ENCODE assay signal across 31 cellular contexts in genomic region chr4:189096108-189096507, GRCh38.
"Had no signal": no experiment of that assay in that cellular context is flagged by ENCODE, and none has a peak within 500 bp of the region (broad histone marks: within the 10 kb centered on the region; RNA-seq: fewer than 3 reads in every experiment).

No MANE protein-coding gene starts in this region.

- H3K4me2 ChIP-seq: smooth muscle cell had no signal

- FAIRE-seq: urothelium cell line had no signal

- DNase-seq: naive thymus-derived CD8-positive, alpha-beta T cell; nephron progenitor cell; occipital lobe; ovary; psoas muscle; right lobe of liver; spleen; stimulated activated CD4-positive, alpha-beta T cell treated with anti-CD3 and anti-CD28 coated beads, Interleukin-12 subunit alpha, Interleukin-12 subunit beta, amount 100 ng/mL, for 4 hours; stimulated activated CD4-positive, alpha-beta T cell treated with anti-CD3 and anti-CD28 coated beads, Interleukin-1b, Interleukin-23, amount 100 ng/mL, for 48 hours; stimulated activated CD4-positive, alpha-beta T cell treated with anti-CD3 and anti-CD28 coated beads, Interleukin-4, amount 100 ng/mL, for 1 hour; stimulated activated CD4-positive, alpha-beta T cell treated with anti-CD3 and anti-CD28 coated beads, Interleukin-4, amount 100 ng/mL, for 4 hours; stimulated activated CD8-positive, alpha-beta memory T cell treated with anti-CD3 and anti-CD28 coated beads, Interleukin-4, amount 100 ng/mL, for 48 hours; stimulated activated naive CD4-positive, alpha-beta T cell; stimulated activated naive CD8-positive, alpha-beta T cell treated with anti-CD3 and anti-CD28 coated beads, Interleukin-15, amount 100 ng/mL, for 72 hours; stimulated activated naive CD8-positive, alpha-beta T cell treated with anti-CD3 and anti-CD28 coated beads, Interleukin-15, Interleukin-2, amounts not matched to agents 100 U/mL and 50 U/mL, for 24 hours; substantia nigra; thyroid gland had no signal

- H3K4me1 Mint-ChIP-seq: naive thymus-derived CD8-positive, alpha-beta T cell; neural crest cell; stimulated activated memory B cell treated with anti-CD40 and anti-IgM and Interleukin-4, amounts not matched to agents 10 μg/mL and 1 μg/mL and 100 μg/mL, for 72 hours; stimulated activated naive CD8-positive, alpha-beta T cell treated with anti-CD3 and anti-CD28 coated beads, Interleukin-15, amount 100 ng/mL, for 72 hours had no signal

- H3K9ac ChIP-seq: parathyroid adenoma had no signal

- H3K79me2 ChIP-seq: parathyroid adenoma had no signal

- H3K27ac Mint-ChIP-seq: natural killer cell treated with Interleukin-12 subunit alpha and Interleukin-12 subunit beta and Interleukin-15 and Interleukin-18, amount 100 ng/mL, for 72 hours; nephron progenitor cell; progenitor cell of endocrine pancreas; stimulated activated memory B cell treated with anti-CD40 and anti-IgM and Interleukin-4, amounts not matched to agents 10 μg/mL and 1 μg/mL and 100 μg/mL, for 72 hours had no signal

- H3K4me1 ChIP-seq: parathyroid adenoma, psoas muscle, right lobe of liver, spleen, suprapubic skin, thyroid gland, tibial nerve, vagina had no signal

- H3K36me3 Mint-ChIP-seq: naive thymus-derived CD8-positive, alpha-beta T cell; natural killer cell treated with Interleukin-12 subunit alpha and Interleukin-12 subunit beta and Interleukin-15 and Interleukin-18, amount 100 ng/mL, for 72 hours; stimulated activated memory B cell treated with anti-CD40 and anti-IgM and Interleukin-4, amounts not matched to agents 10 μg/mL and 1 μg/mL and 100 μg/mL, for 72 hours had no signal

- H3K27me3 ChIP-seq: ovary, right lobe of liver, spleen, suprapubic skin, thyroid gland, tibial nerve, upper lobe of left lung, vagina had no signal

- H3K27ac ChIP-seq: ovary, parathyroid adenoma, psoas muscle, right lobe of liver, skin epidermis, spleen, suprapubic skin, thoracic aorta, thyroid gland, tibial nerve, upper lobe of left lung, vagina had no signal

- H3K9me3 ChIP-seq: ovary, psoas muscle, right lobe of liver, thoracic aorta, thyroid gland, upper lobe of left lung, vagina had no signal

- H3K36me3 ChIP-seq: ovary, right lobe of liver, spleen, suprapubic skin, thoracic aorta, thyroid gland, tibial nerve, upper lobe of left lung, vagina had no signal

- H3K4me3 ChIP-seq: ovary, psoas muscle, right lobe of liver, skin epidermis, smooth muscle cell, spleen, suprapubic skin, thoracic aorta, thyroid gland, tibial nerve, upper lobe of left lung, vagina had no signal

- H3K9me3 Mint-ChIP-seq: neural crest cell had no signal

- ATAC-seq: naive thymus-derived CD8-positive, alpha-beta T cell; natural killer cell treated with Interleukin-12 subunit alpha and Interleukin-12 subunit beta and Interleukin-15 and Interleukin-18, amount 100 ng/mL, for 72 hours; psoas muscle; right cardiac atrium; right lobe of liver; stimulated activated memory B cell treated with anti-CD40 and anti-IgM and Interleukin-4, amounts not matched to agents 10 μg/mL and 1 μg/mL and 100 μg/mL, for 72 hours; stimulated activated naive CD8-positive, alpha-beta T cell treated with anti-CD3 and anti-CD28 coated beads, Interleukin-15, amount 100 ng/mL, for 72 hours; stimulated activated naive CD8-positive, alpha-beta T cell treated with anti-CD3 and anti-CD28 coated beads, Interleukin-15, Interleukin-2, amounts not matched to agents 100 U/mL and 50 U/mL, for 24 hours had no signal

- H2AFZ ChIP-seq: parathyroid adenoma had no signal

- H3K27me3 Mint-ChIP-seq: naive thymus-derived CD8-positive, alpha-beta T cell; natural killer cell treated with Interleukin-12 subunit alpha and Interleukin-12 subunit beta and Interleukin-15 and Interleukin-18, amount 100 ng/mL, for 72 hours; progenitor cell of endocrine pancreas; stimulated activated memory B cell treated with anti-CD40 and anti-IgM and Interleukin-4, amounts not matched to agents 10 μg/mL and 1 μg/mL and 100 μg/mL, for 72 hours; stimulated activated naive CD8-positive, alpha-beta T cell treated with anti-CD3 and anti-CD28 coated beads, Interleukin-15, amount 100 ng/mL, for 72 hours had no signal

- H3K4me3 Mint-ChIP-seq: naive thymus-derived CD8-positive, alpha-beta T cell; natural killer cell treated with Interleukin-12 subunit alpha and Interleukin-12 subunit beta and Interleukin-15 and Interleukin-18, amount 100 ng/mL, for 72 hours; nephron progenitor cell; neural crest cell; stimulated activated memory B cell treated with anti-CD40 and anti-IgM and Interleukin-4, amounts not matched to agents 10 μg/mL and 1 μg/mL and 100 μg/mL, for 72 hours; stimulated activated naive CD8-positive, alpha-beta T cell treated with anti-CD3 and anti-CD28 coated beads, Interleukin-15, amount 100 ng/mL, for 72 hours had no signal
